In the genomic region with DNA sequence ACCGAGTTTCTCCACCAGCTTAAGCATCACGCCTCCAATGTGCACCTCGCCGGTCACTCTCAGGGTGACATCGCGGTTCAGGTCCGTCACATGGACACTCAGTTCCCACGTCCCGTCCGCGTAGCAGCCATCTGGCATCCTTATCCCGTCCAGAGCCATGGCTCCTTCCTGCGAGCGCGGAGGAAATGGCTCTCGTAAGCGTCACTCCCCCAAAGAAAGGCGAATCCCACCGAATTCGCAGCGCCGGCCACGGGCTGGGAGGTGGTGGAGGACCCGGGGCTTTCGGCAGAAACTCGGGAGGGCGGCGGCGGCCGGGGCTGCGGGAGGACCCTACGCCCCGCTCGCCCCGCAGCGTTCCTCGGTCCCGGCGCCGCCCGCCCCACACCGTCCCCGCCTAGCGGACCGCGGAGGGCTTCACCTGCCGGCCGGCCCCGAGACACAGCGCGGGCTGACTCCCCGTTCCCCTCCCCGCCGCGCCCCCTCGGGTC, we compare ENCODE assay signal across 8 cellular contexts. TPM values are rescaled to one million over a fixed set of nuclear protein-coding genes. Genes with fewer than 3 reads are reported as not detected.
DNase-seq lines count a peak whose midpoint lies in the region; ATAC-seq, FAIRE-seq and TF ChIP-seq lines count a peak whose summit lies in the region.

No MANE protein-coding gene starts in this region.

- peaks cover 12% of the 10 kb centered on the region for H3K36me3 ChIP-seq in cardiac muscle cell

- no peak for FAIRE-seq in H54 (lab: Jason Lieb, UNC)

- peak overlapping the region; percentile 82 for H3K4me3 Mint-ChIP-seq in activated naive CD8-positive, alpha-beta T cell treated with anti-CD3 and anti-CD28 coated beads for 36 hours
- H3K4me3 Mint-ChIP-seq in osteocyte (ENCODE audit: unreplicated experiment) = peak overlapping the region; percentile 85

- ATAC-seq in HG03521 (IDR thresholded peaks at IDR 0.05; ENCODE audit: unreplicated experiment) = no peak

- H3K36me3 Mint-ChIP-seq in activated naive CD8-positive, alpha-beta T cell treated with anti-CD3 and anti-CD28 coated beads for 36 hours = no peaks in the 10 kb centered on the region
- H3K36me3 Mint-ChIP-seq in osteocyte (ENCODE audit: unreplicated experiment) = peaks cover 13% of the 10 kb centered on the region

- peaks cover 43% of the 10 kb centered on the region for H3K4me1 ChIP-seq in cardiac muscle cell (ENCODE audit: low read depth)

- TF ChIP-seq CTCF in cardiac muscle cell (IDR thresholded peaks at IDR 0.05; ENCODE audit: low read depth, low read length) (no peak), osteocyte (IDR thresholded peaks at IDR 0.05) (peak; percentile 20)

- TF ChIP-seq POLR2A in H54 (IDR thresholded peaks at IDR 0.05; ENCODE audit: low read depth, low read length) = 0 out of 2 replicates have a peak, but pooled peaks have one; percentile 24

- peaks cover 60% of the 10 kb centered on the region for H3K27me3 Mint-ChIP-seq in activated naive CD8-positive, alpha-beta T cell treated with anti-CD3 and anti-CD28 coated beads for 36 hours
- H3K27me3 Mint-ChIP-seq in osteocyte (ENCODE audit: unreplicated experiment) = no peaks in the 10 kb centered on the region

- H3K9me3 ChIP-seq in cardiac muscle cell (ENCODE audit: low read depth) = no peaks in the 10 kb centered on the region

- H3K27ac Mint-ChIP-seq in activated naive CD8-positive, alpha-beta T cell treated with anti-CD3 and anti-CD28 coated beads for 36 hours = no peak overlapping the region
- H3K27ac Mint-ChIP-seq in osteocyte (ENCODE audit: unreplicated experiment) = peak overlapping the region; percentile 97

- peaks cover 36% of the 10 kb centered on the region for H3K4me1 Mint-ChIP-seq in activated naive CD8-positive, alpha-beta T cell treated with anti-CD3 and anti-CD28 coated beads for 36 hours
- H3K4me1 Mint-ChIP-seq in osteocyte (ENCODE audit: unreplicated experiment) = peaks cover 58% of the 10 kb centered on the region

- DNase-seq in D341Med (ENCODE audit: low spot score) (peak; percentile 83), H54 (ENCODE audit: insufficient read length, low spot score) (peak; percentile 22), NCI-H526 treated with DMSO at 0.1 percent for 48 hours (lab: John Stamatoyannopoulos, UW) (peak; percentile 9), cardiac muscle cell (ENCODE audit: low read depth in 1 of 2, low spot score in 1 of 2) (peak; percentile 50 to 62), osteocyte (ENCODE audit: extremely low spot score, unreplicated experiment) (no peak), NCI-H774 (lab: John Stamatoyannopoulos, UW) (no peak)
- no peak for DNase-seq in activated naive CD8-positive, alpha-beta T cell treated with anti-CD3 and anti-CD28 coated beads for 36 hours

- H3K4me3 ChIP-seq in cardiac muscle cell = peak overlapping the region; percentile 90

- peak overlapping the region; percentile 100 for H3K27ac ChIP-seq in cardiac muscle cell

- H3K9me3 Mint-ChIP-seq in activated naive CD8-positive, alpha-beta T cell treated with anti-CD3 and anti-CD28 coated beads for 36 hours = no peaks in the 10 kb centered on the region
- no peaks in the 10 kb centered on the region for H3K9me3 Mint-ChIP-seq in osteocyte (ENCODE audit: unreplicated experiment)

- H3K27me3 ChIP-seq in cardiac muscle cell = no peaks in the 10 kb centered on the region

RNA-seq across cellular contexts. Expression of a gene that starts 0.4 kb away (rescaled TPM):
- total RNA-seq in activated naive CD8-positive, alpha-beta T cell treated with anti-CD3 and anti-CD28 coated beads for 36 hours = 1 to 10 TPM; 1.3 to 2.3 TPM
- total RNA-seq in cardiac muscle cell (79.8 and 114 TPM in 2 replicates), osteocyte (302 and 304 TPM in 2 replicates)
- polyA plus RNA-seq in cardiac muscle cell = 68.8 and 75.2 TPM in 2 replicates

Comparison
In these comparisons a context has a peak if more than half of its experiments do, and no peak if none do; other contexts are left out.
1. DNase-seq: peak in D341Med (single experiment), H54 (single experiment), NCI-H526 treated with DMSO at 0.1 percent for 48 hours (single experiment) and cardiac muscle cell (2 of 2); none in activated naive CD8-positive, alpha-beta T cell treated with anti-CD3 and anti-CD28 coated beads for 36 hours (single experiment), osteocyte (single experiment) and NCI-H774 (single experiment).
2. RNA of a gene that starts 0.4 kb away (total RNA-seq): 302 to 304 TPM in osteocyte and 79.8 to 114 TPM in cardiac muscle cell; 1.3 to 2.3 TPM in activated naive CD8-positive, alpha-beta T cell treated with anti-CD3 and anti-CD28 coated beads for 36 hours; every median in the first group is over 10 times any median in the second.